ENCODE assay signal across 9 cellular contexts in genomic region chr18:49399003-49399402, GRCh38.
A peak's percentile ranks its signal among the peaks of the same experiment; 100 is the strongest.
DNase-seq lines count a peak whose midpoint lies in the region; ATAC-seq, FAIRE-seq and TF ChIP-seq lines count a peak whose summit lies in the region.
"Had no signal": no experiment of that assay in that cellular context is flagged by ENCODE, and none has a peak within 500 bp of the region (broad histone marks: within the 10 kb centered on the region; RNA-seq: fewer than 3 reads in every experiment).

No MANE protein-coding gene starts in this region.

- H3K27me3 ChIP-seq in mammary epithelial cell (ENCODE audit: insufficient read depth, low read length): no peaks in the 10 kb centered on the region

- H3K4me1 ChIP-seq in mammary epithelial cell (ENCODE audit: insufficient read depth, low read length): peaks cover 10% of the 10 kb centered on the region

- H3K36me3 Mint-ChIP-seq in stimulated activated effector memory CD8-positive, alpha-beta T cell treated with anti-CD3 and anti-CD28 coated beads, Interleukin-12 subunit alpha, Interleukin-12 subunit beta, amount 100 ng/mL, for 72 hours: no peaks in the 10 kb centered on the region

- DNase-seq in SIG-M5 treated with dmso at 0.1 percent for 504 hours (lab: John Stamatoyannopoulos, UW; ENCODE audit: unreplicated experiment) (peak; percentile 71), SIG-M5 (lab: John Stamatoyannopoulos, UW) (no peak), mammary epithelial cell (peak; percentile 4), H54 (ENCODE audit: insufficient read length, low spot score) (no peak), NCI-H1694 (lab: John Stamatoyannopoulos, UW) (no peak)
- no peak for DNase-seq in stimulated activated effector memory CD8-positive, alpha-beta T cell treated with anti-CD3 and anti-CD28 coated beads, Interleukin-12 subunit alpha, Interleukin-12 subunit beta, amount 100 ng/mL, for 72 hours (ENCODE audit: low spot score in 2 of 2)
- no peak for DNase-seq in stimulated activated CD4-positive, alpha-beta T cell treated with anti-CD3 and anti-CD28 coated beads, Interleukin-2, amount 100 ng/mL, for 24 hours

- peak; percentile 63 for ATAC-seq in HG03095 (IDR thresholded peaks at IDR 0.05; ENCODE audit: unreplicated experiment)
- peak; percentile 71 for ATAC-seq in stimulated activated effector memory CD8-positive, alpha-beta T cell treated with anti-CD3 and anti-CD28 coated beads, Interleukin-12 subunit alpha, Interleukin-12 subunit beta, amount 100 ng/mL, for 72 hours

- BruUV-seq in mammary epithelial cell (replicated peaks; lab: Mats Ljungman, UMichigan): no TSS peak

- dilution Hi-C loops in mammary epithelial cell (cut with HindIII; ENCODE audit: low sequenced_read_pairs): no loop called here

- peak overlapping the region; percentile 15 for H3K4me2 ChIP-seq in mammary epithelial cell (ENCODE audit: insufficient read depth, low read depth, low read length)

- in situ Hi-C loops in mammary epithelial cell (cut with MboI; ENCODE audit: low sequenced_read_pairs in 2 of 2): no loop called here

- peak overlapping the region; percentile 28 for H2AFZ ChIP-seq in mammary epithelial cell (ENCODE audit: low read depth, low read length)

- H3K36me3 ChIP-seq in mammary epithelial cell (ENCODE audit: insufficient read depth, low read length): no peaks in the 10 kb centered on the region

- no peak for TF ChIP-seq POLR2A in H54 (IDR thresholded peaks at IDR 0.05; ENCODE audit: low read depth, low read length)

- no peak overlapping the region for H3K27ac ChIP-seq in mammary epithelial cell (ENCODE audit: insufficient read depth, low read depth, low read length)

- peaks cover 46% of the 10 kb centered on the region for H3K4me1 Mint-ChIP-seq in stimulated activated effector memory CD8-positive, alpha-beta T cell treated with anti-CD3 and anti-CD28 coated beads, Interleukin-12 subunit alpha, Interleukin-12 subunit beta, amount 100 ng/mL, for 72 hours

- no peak overlapping the region for H3K27ac Mint-ChIP-seq in stimulated activated effector memory CD8-positive, alpha-beta T cell treated with anti-CD3 and anti-CD28 coated beads, Interleukin-12 subunit alpha, Interleukin-12 subunit beta, amount 100 ng/mL, for 72 hours

- H3K9me3 ChIP-seq in mammary epithelial cell (replicated peaks; ENCODE audit: insufficient read depth, low read length): no peaks in the 10 kb centered on the region

- no peak for TF ChIP-seq CTCF in mammary epithelial cell (conservative IDR thresholded peaks at IDR 0.05 in 1 of 2, IDR thresholded peaks at IDR 0.05 in 1 of 2; ENCODE audit: extremely low read depth in 1 of 2, insufficient read depth in 1 of 2, low read depth in 1 of 2, low read length in 2 of 2)

- H3K9ac ChIP-seq in mammary epithelial cell (ENCODE audit: insufficient read depth, low read length): no peak overlapping the region

- H3K4me3 Mint-ChIP-seq in stimulated activated effector memory CD8-positive, alpha-beta T cell treated with anti-CD3 and anti-CD28 coated beads, Interleukin-12 subunit alpha, Interleukin-12 subunit beta, amount 100 ng/mL, for 72 hours: peak overlapping the region; percentile 16

- CTCF ChIA-PET in mammary epithelial cell (lab: Charles Lee; ENCODE audit: low non-redundant PET): no interaction called here

- H4K20me1 ChIP-seq in mammary epithelial cell (ENCODE audit: insufficient read depth, low read length): no peaks in the 10 kb centered on the region

- FAIRE-seq in H54 (lab: Jason Lieb, UNC): no peak
- FAIRE-seq: A204.1 had no signal

- no peaks in the 10 kb centered on the region for H3K9me3 Mint-ChIP-seq in stimulated activated effector memory CD8-positive, alpha-beta T cell treated with anti-CD3 and anti-CD28 coated beads, Interleukin-12 subunit alpha, Interleukin-12 subunit beta, amount 100 ng/mL, for 72 hours

- 42% methylated on average over 4 of the region's 4 CpGs for WGBS in mammary epithelial cell (ENCODE audit: low coverage, missing lambda C conversion rate)

- intact Hi-C loops in mammary epithelial cell (cut with micrococcal nuclease): no loop called here

- H3K79me2 ChIP-seq in mammary epithelial cell (ENCODE audit: insufficient read depth, low read length): peaks cover 29% of the 10 kb centered on the region

- no peak overlapping the region for H3K4me3 ChIP-seq in mammary epithelial cell (replicated peaks in 1 of 3; ENCODE audit: insufficient read depth in 1 of 3, low read depth in 2 of 3, low read length in 3 of 3)

Comparison
In these comparisons a context has a peak if more than half of its experiments do, and no peak if none do; other contexts are left out.
1. DNase-seq: peak in SIG-M5 treated with dmso at 0.1 percent for 504 hours (single experiment) and mammary epithelial cell (single experiment); none in SIG-M5 (single experiment), stimulated activated effector memory CD8-positive, alpha-beta T cell treated with anti-CD3 and anti-CD28 coated beads, Interleukin-12 subunit alpha, Interleukin-12 subunit beta, amount 100 ng/mL, for 72 hours (0 of 2), H54 (single experiment), NCI-H1694 (single experiment) and stimulated activated CD4-positive, alpha-beta T cell treated with anti-CD3 and anti-CD28 coated beads, Interleukin-2, amount 100 ng/mL, for 24 hours (0 of 2).